1 cellular context compared by ENCODE assay signal in the genomic region with DNA sequence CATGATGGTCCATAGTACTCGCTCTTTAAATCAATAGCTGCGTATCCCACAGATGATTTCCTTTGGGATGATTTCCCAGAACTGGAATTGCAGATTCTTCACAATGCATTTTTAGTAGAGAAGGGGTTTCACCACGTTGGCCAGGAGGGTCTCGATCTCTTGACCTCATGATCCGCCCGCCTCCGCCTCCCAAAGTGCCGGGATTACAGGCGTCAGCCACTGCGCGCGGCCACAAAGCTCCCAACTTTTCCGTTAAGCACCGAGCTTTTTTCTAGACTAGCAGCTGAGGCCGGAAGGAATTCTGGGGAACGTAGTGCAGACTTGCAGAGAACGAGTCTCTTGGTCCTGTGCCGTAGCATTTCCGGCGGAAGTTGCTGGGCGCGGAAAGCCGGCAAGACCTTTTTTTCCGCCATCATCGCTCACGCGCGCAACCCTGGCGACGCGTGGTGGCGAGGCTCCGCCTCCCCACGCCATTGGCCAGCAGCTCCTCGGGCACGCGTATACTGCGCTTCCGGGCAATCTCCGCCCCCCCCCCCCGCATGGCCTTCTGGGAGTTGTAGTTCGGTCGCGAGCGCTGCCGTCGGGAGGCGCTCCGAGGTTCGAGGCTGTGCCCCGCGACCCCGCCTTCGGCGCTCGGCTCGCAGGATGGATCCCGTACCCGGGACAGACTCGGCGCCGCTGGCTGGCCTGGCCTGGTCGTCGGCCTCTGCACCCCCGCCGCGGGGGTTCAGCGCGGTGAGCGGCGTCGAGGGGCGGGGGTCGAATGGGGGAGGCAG.
TF ChIP-seq lines count a peak whose summit lies in the region.

A gene (plus strand): TSS at position 557 of the 776 bp plus-strand sequence. CDS start 89 bp downstream, at position 646.

TF ChIP-seq in SK-N-SH, 30 proteins besides CTCF, POLR2A, EP300 and RAD21 (continued from another document):
- TF ChIP-seq, protein P1, sequence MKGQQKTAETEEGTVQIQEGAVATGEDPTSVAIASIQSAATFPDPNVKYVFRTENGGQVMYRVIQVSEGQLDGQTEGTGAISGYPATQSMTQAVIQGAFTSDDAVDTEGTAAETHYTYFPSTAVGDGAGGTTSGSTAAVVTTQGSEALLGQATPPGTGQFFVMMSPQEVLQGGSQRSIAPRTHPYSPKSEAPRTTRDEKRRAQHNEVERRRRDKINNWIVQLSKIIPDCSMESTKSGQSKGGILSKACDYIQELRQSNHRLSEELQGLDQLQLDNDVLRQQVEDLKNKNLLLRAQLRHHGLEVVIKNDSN (IDR thresholded peaks at IDR 0.05; ENCODE audit: borderline replicate concordance, low read depth), result no peak; the same call in 1 of the 2 replicates
- 0 out of 2 replicates have a peak, but pooled peaks have one; percentile 11 for TF ChIP-seq RFX5 (IDR thresholded peaks at IDR 0.05; ENCODE audit: low read length)
- TF ChIP-seq EZH2phosphoT487 (IDR thresholded peaks at IDR 0.05; ENCODE audit: borderline replicate concordance, low read depth), result no peak
- peak; percentile 86 for TF ChIP-seq MXI1 (IDR thresholded peaks at IDR 0.05; ENCODE audit: low read depth, low read length)
- peak; percentile 45; the same call in 1 of the 2 replicates for TF ChIP-seq SIN3A (IDR thresholded peaks at IDR 0.05; ENCODE audit: borderline replicate concordance, low read depth, low read length)
- no peak for TF ChIP-seq GATA2 (CRISPR knock-in tag; IDR thresholded peaks at IDR 0.05)
TF ChIP-seq in SK-N-SH: peak in this region for 11.
